In genomic region chr4:123776267-123776666, GRCh38 we compare ENCODE assay signal across 1 cellular context.
TF ChIP-seq lines count a peak whose summit lies in the region.

No MANE protein-coding gene starts in this region.

TF ChIP-seq in GM12878, 131 proteins besides CTCF, POLR2A, EP300 and RAD21 (continued from another document):
- TF ChIP-seq PAX5 (IDR thresholded peaks at IDR 0.05; ENCODE audit: borderline replicate concordance, low read depth, low read length) (no peak), IKZF2 (IDR thresholded peaks at IDR 0.05) (peak; percentile 80 to 82), SMC3 (IDR thresholded peaks at IDR 0.05; ENCODE audit: borderline replicate concordance, low read length) (0 out of 2 replicates have a peak, but pooled peaks have one; percentile 14), STAT3 (IDR thresholded peaks at IDR 0.05; ENCODE audit: low read depth, low read length) (no peak; the same call in 1 of the 2 replicates), ATF2 (IDR thresholded peaks at IDR 0.05; ENCODE audit: low read length) (peak; percentile 61), SUPT20H (IDR thresholded peaks at IDR 0.05; ENCODE audit: borderline replicate concordance, control insufficient read depth, low read depth, low read length) (no peak), MTA3 (IDR thresholded peaks at IDR 0.05; ENCODE audit: borderline replicate concordance, low read length) (0 out of 2 replicates have a peak, but pooled peaks have one; percentile 48), RELB (IDR thresholded peaks at IDR 0.05; ENCODE audit: low read depth) (peak; percentile 55; the same call in 1 of the 2 replicates), BCLAF1 (IDR thresholded peaks at IDR 0.05) (no peak), NR2F1 (conservative IDR thresholded peaks at IDR 0.05) (no peak), CBX5 (IDR thresholded peaks at IDR 0.05; ENCODE audit: low read depth) (peak; percentile 48; the same call in 1 of the 2 replicates), NKRF (conservative IDR thresholded peaks at IDR 0.05) (no peak), GABPA (IDR thresholded peaks at IDR 0.05; ENCODE audit: low read depth) (no peak), NR2C2 (IDR thresholded peaks at IDR 0.05; ENCODE audit: borderline replicate concordance, control insufficient read depth, insufficient read length, low read depth) (no peak), ZNF622 (IDR thresholded peaks at IDR 0.05) (no peak), CUX1 (IDR thresholded peaks at IDR 0.05; ENCODE audit: insufficient replicate concordance, low read depth, low read length) (no peak), MEF2A (IDR thresholded peaks at IDR 0.05; ENCODE audit: insufficient read depth, low read depth, low read length) (peak; percentile 51; the same call in 1 of the 2 replicates), NBN (IDR thresholded peaks at IDR 0.05) (peak; percentile 65; the same call in 1 of the 2 replicates), EGR1 (IDR thresholded peaks at IDR 0.05; ENCODE audit: borderline replicate concordance in 1 of 2, low read depth in 2 of 2, low read length in 2 of 2) (no peak), SRF (IDR thresholded peaks at IDR 0.05; ENCODE audit: low read depth in 2 of 2, low read length in 2 of 2) (0 out of 4 replicates have a peak, but pooled peaks of 1 of the 2 experiments have one; percentile 16), RUNX3 (IDR thresholded peaks at IDR 0.05; ENCODE audit: low read length) (peak; percentile 30; the same call in 1 of the 2 replicates), IKZF1 (conservative IDR thresholded peaks at IDR 0.05) (peak; percentile 33; the same call in 1 of the 2 replicates), TCF7 (IDR thresholded peaks at IDR 0.05; ENCODE audit: borderline replicate concordance) (peak; percentile 29; the same call in 1 of the 2 replicates), NFIC (IDR thresholded peaks at IDR 0.05; ENCODE audit: low read depth, low read length) (peak; percentile 54; the same call in 1 of the 2 replicates), ZBTB11 (CRISPR knock-in tag; IDR thresholded peaks at IDR 0.05) (no peak), ZZZ3 (IDR thresholded peaks at IDR 0.05; ENCODE audit: control insufficient read depth, insufficient read length, low read depth) (peak; percentile 93), ZNF217 (IDR thresholded peaks at IDR 0.05) (peak; percentile 49; the same call in 1 of the 2 replicates), SIX5 (IDR thresholded peaks at IDR 0.05; ENCODE audit: low read depth, low read length, severe bottlenecking) (no peak), BCL11A (IDR thresholded peaks at IDR 0.05; ENCODE audit: low read depth, low read length) (peak; percentile 41; the same call in 1 of the 2 replicates), BMI1 (IDR thresholded peaks at IDR 0.05; ENCODE audit: borderline replicate concordance) (no peak), ATF7 (IDR thresholded peaks at IDR 0.05; ENCODE audit: low read depth) (peak; percentile 38; the same call in 1 of the 2 replicates), ZSCAN29 (IDR thresholded peaks at IDR 0.05) (0 out of 2 replicates have a peak, but pooled peaks have one; percentile 23), FOXM1 (IDR thresholded peaks at IDR 0.05; ENCODE audit: low read depth, low read length) (0 out of 2 replicates have a peak, but pooled peaks have one; percentile 36), JUND (IDR thresholded peaks at IDR 0.05; ENCODE audit: low read depth, low read length) (0 out of 2 replicates have a peak, but pooled peaks have one; percentile 10)
